Comparison of ENCODE assay signal across 11 cellular contexts in genomic region chr22:20011993-20012740, GRCh38.
"Had no signal": no experiment of that assay in that cellular context is flagged by ENCODE, and none has a peak within 500 bp of the region (broad histone marks: within the 10 kb centered on the region; RNA-seq: fewer than 3 reads in every experiment).

No MANE protein-coding gene starts in this region.

- H3K36me3 ChIP-seq: lower lobe of right lung, sigmoid colon, thoracic aorta had no signal

- H3K9me3 ChIP-seq: lower lobe of right lung, sigmoid colon, thoracic aorta had no signal

- DNase-seq: activated CD4-positive, alpha-beta T cell treated with anti-CD3 and anti-CD28 coated beads for 4 hours; activated CD8-positive, alpha-beta T cell treated with anti-CD3 and anti-CD28 coated beads for 36 hours; activated naive CD4-positive, alpha-beta T cell treated with anti-CD3 and anti-CD28 coated beads, Interleukin-2, amount 10 ng/mL, durations not matched to agents 7 days and 5 days; activated T-cell treated with anti-CD3 and anti-CD28 coated beads, Interleukin-2, amount 50 U/mL, for 4 hours; foreskin melanocyte; head of caudate nucleus; lower lobe of right lung; nephron progenitor cell; sigmoid colon; stimulated activated naive B cell treated with anti-CD40 and anti-IgM and Interleukin-4, amounts not matched to agents 10 μg/mL and 1 μg/mL and 100 μg/mL, for 72 hours had no signal

- H3K36me3 Mint-ChIP-seq: activated naive CD4-positive, alpha-beta T cell treated with anti-CD3 and anti-CD28 coated beads, Interleukin-2, amount 10 ng/mL, durations not matched to agents 7 days and 5 days; stimulated activated naive B cell treated with anti-CD40 and anti-IgM and Interleukin-4, amounts not matched to agents 10 μg/mL and 1 μg/mL and 100 μg/mL, for 72 hours had no signal

- H3K9me3 Mint-ChIP-seq: activated CD8-positive, alpha-beta T cell treated with anti-CD3 and anti-CD28 coated beads for 36 hours; activated naive CD4-positive, alpha-beta T cell treated with anti-CD3 and anti-CD28 coated beads, Interleukin-2, amount 10 ng/mL, durations not matched to agents 7 days and 5 days; activated T-cell treated with anti-CD3 and anti-CD28 coated beads, Interleukin-2, amount 50 U/mL, for 4 hours; nephron progenitor cell; stimulated activated naive B cell treated with anti-CD40 and anti-IgM and Interleukin-4, amounts not matched to agents 10 μg/mL and 1 μg/mL and 100 μg/mL, for 72 hours had no signal

- H3K27me3 ChIP-seq: sigmoid colon had no signal

- H3K27ac ChIP-seq: lower lobe of right lung, sigmoid colon, thoracic aorta had no signal

- H3K4me3 ChIP-seq: lower lobe of right lung, sigmoid colon, thoracic aorta had no signal

- ATAC-seq: activated CD8-positive, alpha-beta T cell treated with anti-CD3 and anti-CD28 coated beads for 36 hours; activated T-cell treated with anti-CD3 and anti-CD28 coated beads, Interleukin-2, amount 50 U/mL, for 4 hours; lower lobe of right lung; stimulated activated naive B cell treated with anti-CD40 and anti-IgM and Interleukin-4, amounts not matched to agents 10 μg/mL and 1 μg/mL and 100 μg/mL, for 72 hours had no signal

- H3K27ac Mint-ChIP-seq: activated CD8-positive, alpha-beta T cell treated with anti-CD3 and anti-CD28 coated beads for 36 hours; activated naive CD4-positive, alpha-beta T cell treated with anti-CD3 and anti-CD28 coated beads, Interleukin-2, amount 10 ng/mL, durations not matched to agents 7 days and 5 days; nephron progenitor cell; stimulated activated naive B cell treated with anti-CD40 and anti-IgM and Interleukin-4, amounts not matched to agents 10 μg/mL and 1 μg/mL and 100 μg/mL, for 72 hours had no signal

- H3K4me3 Mint-ChIP-seq: activated CD8-positive, alpha-beta T cell treated with anti-CD3 and anti-CD28 coated beads for 36 hours; activated naive CD4-positive, alpha-beta T cell treated with anti-CD3 and anti-CD28 coated beads, Interleukin-2, amount 10 ng/mL, durations not matched to agents 7 days and 5 days; activated T-cell treated with anti-CD3 and anti-CD28 coated beads, Interleukin-2, amount 50 U/mL, for 4 hours; nephron progenitor cell; stimulated activated naive B cell treated with anti-CD40 and anti-IgM and Interleukin-4, amounts not matched to agents 10 μg/mL and 1 μg/mL and 100 μg/mL, for 72 hours had no signal
